Comparison of ENCODE assay signal across 11 cellular contexts in the genomic region with DNA sequence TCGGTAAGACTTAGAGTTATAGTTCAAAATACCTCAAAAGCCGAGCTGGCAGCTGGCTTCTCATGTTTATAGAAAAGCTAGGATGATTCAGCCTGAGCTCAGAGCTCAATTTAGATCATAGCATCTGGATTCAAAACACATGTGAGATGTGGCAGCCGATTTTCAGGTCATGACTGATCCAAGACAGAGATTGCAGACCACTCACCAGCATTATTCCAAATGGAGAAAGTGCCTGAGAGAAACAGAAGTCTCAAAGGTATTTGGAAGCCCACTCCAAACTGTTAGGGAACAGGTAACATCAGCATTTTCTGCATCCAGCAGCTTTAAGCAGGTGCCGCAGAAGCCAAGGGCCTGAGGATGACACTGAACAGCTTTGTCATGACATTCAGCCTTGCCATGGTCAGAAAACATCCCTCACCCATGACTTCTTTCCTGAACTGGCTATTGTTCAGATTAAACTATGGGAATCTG.
A peak's percentile ranks its signal among the peaks of the same experiment; 100 is the strongest.
DNase-seq lines count a peak whose midpoint lies in the region; ATAC-seq and TF ChIP-seq lines count a peak whose summit lies in the region.
"Had no signal": no experiment of that assay in that cellular context is flagged by ENCODE, and none has a peak within 500 bp of the region (broad histone marks: within the 10 kb centered on the region; RNA-seq: fewer than 3 reads in every experiment).

No MANE protein-coding gene starts in this region.

- H3K4me3 ChIP-seq in hepatocyte = no peak overlapping the region
- H3K4me3 ChIP-seq in MM.1S (ENCODE audit: low read length) = no peak overlapping the region
- H3K4me3 ChIP-seq: PC-9 had no signal

- no peak overlapping the region for H3K9ac ChIP-seq in MM.1S (ENCODE audit: low read length)

- WGBS in hepatocyte (ENCODE audit: low lambda C conversion rate, missing lambda C conversion rate) = 49% methylated on average over 4 of the region's 4 CpGs

- H3K4me1 ChIP-seq in hepatocyte (ENCODE audit: insufficient read depth) (peaks cover 23% of the 10 kb centered on the region), MM.1S (ENCODE audit: low read length) (peaks cover 17% of the 10 kb centered on the region)

- no peaks in the 10 kb centered on the region for H3K9me3 ChIP-seq in hepatocyte (ENCODE audit: low read depth)
- H3K9me3 ChIP-seq in MM.1S (replicated peaks; ENCODE audit: insufficient read depth, low read length) = no peaks in the 10 kb centered on the region

- no peaks in the 10 kb centered on the region for H3K27me3 ChIP-seq in hepatocyte
- no peaks in the 10 kb centered on the region for H3K27me3 ChIP-seq in MM.1S (replicated peaks; ENCODE audit: insufficient read depth, low read length)

- intact Hi-C loops in activated T-helper 2 cell treated with anti-CD3 and anti-CD28 coated beads, Interferon-gamma antibody, Interleukin-2, Interleukin-4, amounts not matched to agents 10 μg/mL and 5 μg/mL and 100 μg/mL, durations not matched to agents 14 hours and 24 hours and 36 hours (cut with micrococcal nuclease) = loop anchor here (1.0 to 5.0 kb wide), 6 partner anchors 24 to 273 kb away; no protein-coding TSS in a partner anchor

- H3K4me2 ChIP-seq in hepatocyte (peak overlapping the region; percentile 50), MM.1S (ENCODE audit: low read depth, low read length) (no peak overlapping the region)
- H3K4me2 ChIP-seq: PC-9 had no signal

- CTCF ChIA-PET in activated naive CD4-positive, alpha-beta T cell treated with anti-CD3 and anti-CD28 coated beads, Interleukin-2, amount 10 ng/mL, durations not matched to agents 7 days and 5 days (lab: Charles Lee) = interaction anchor here (1.2 to 1.4 kb wide), 2 partner anchors 24 to 254 kb away, joined by 3 to 6 read pairs; no protein-coding TSS in a partner anchor

- H3K4me1 Mint-ChIP-seq in activated naive CD4-positive, alpha-beta T cell treated with anti-CD3 and anti-CD28 coated beads, Interleukin-2, amount 10 ng/mL, durations not matched to agents 7 days and 5 days = peaks cover 72% of the 10 kb centered on the region
- peaks cover 63% of the 10 kb centered on the region for H3K4me1 Mint-ChIP-seq in activated T-helper 2 cell treated with anti-CD3 and anti-CD28 coated beads, Interferon-gamma antibody, Interleukin-2, Interleukin-4, amounts not matched to agents 10 μg/mL and 5 μg/mL and 100 μg/mL, durations not matched to agents 14 hours and 24 hours and 36 hours (ENCODE audit: low read depth)

- H3F3A ChIP-seq in MM.1S (ENCODE audit: insufficient read depth, low read length) = peaks cover 11% of the 10 kb centered on the region; the same call in 1 of the 2 replicates

- DNase-seq in activated naive CD4-positive, alpha-beta T cell treated with anti-CD3 and anti-CD28 coated beads, Interleukin-2, amount 10 ng/mL, durations not matched to agents 7 days and 5 days = no peak
- DNase-seq in activated naive CD4-positive, alpha-beta T cell (lab: John Stamatoyannopoulos, UW) = no peak
- DNase-seq in activated T-helper 2 cell treated with anti-CD3 and anti-CD28 coated beads, Interferon-gamma antibody, Interleukin-2, Interleukin-4, amounts not matched to agents 10 μg/mL and 5 μg/mL and 100 μg/mL, durations not matched to agents 14 hours and 24 hours and 36 hours (ENCODE audit: low spot score) = no peak
- DNase-seq in hepatocyte (ENCODE audit: low spot score) (no peak), stromal cell of bone marrow (ENCODE audit: low read depth) (peak; percentile 77), NCI-H187 (lab: John Stamatoyannopoulos, UW) (no peak), MM.1S (no peak)
- DNase-seq: Calu3, MV-4-11, PC-9 had no signal

- no peak overlapping the region for H3K4me3 Mint-ChIP-seq in activated naive CD4-positive, alpha-beta T cell treated with anti-CD3 and anti-CD28 coated beads, Interleukin-2, amount 10 ng/mL, durations not matched to agents 7 days and 5 days
- no peak overlapping the region for H3K4me3 Mint-ChIP-seq in activated T-helper 2 cell treated with anti-CD3 and anti-CD28 coated beads, Interferon-gamma antibody, Interleukin-2, Interleukin-4, amounts not matched to agents 10 μg/mL and 5 μg/mL and 100 μg/mL, durations not matched to agents 14 hours and 24 hours and 36 hours (ENCODE audit: low read depth)

- peaks cover 23% of the 10 kb centered on the region for H3K9me3 Mint-ChIP-seq in activated naive CD4-positive, alpha-beta T cell treated with anti-CD3 and anti-CD28 coated beads, Interleukin-2, amount 10 ng/mL, durations not matched to agents 7 days and 5 days
- peaks cover 19% of the 10 kb centered on the region for H3K9me3 Mint-ChIP-seq in activated T-helper 2 cell treated with anti-CD3 and anti-CD28 coated beads, Interferon-gamma antibody, Interleukin-2, Interleukin-4, amounts not matched to agents 10 μg/mL and 5 μg/mL and 100 μg/mL, durations not matched to agents 14 hours and 24 hours and 36 hours

- peaks cover 61% of the 10 kb centered on the region for H3K36me3 Mint-ChIP-seq in activated naive CD4-positive, alpha-beta T cell treated with anti-CD3 and anti-CD28 coated beads, Interleukin-2, amount 10 ng/mL, durations not matched to agents 7 days and 5 days
- peaks cover 63% of the 10 kb centered on the region for H3K36me3 Mint-ChIP-seq in activated T-helper 2 cell treated with anti-CD3 and anti-CD28 coated beads, Interferon-gamma antibody, Interleukin-2, Interleukin-4, amounts not matched to agents 10 μg/mL and 5 μg/mL and 100 μg/mL, durations not matched to agents 14 hours and 24 hours and 36 hours (ENCODE audit: low read depth)

- H3K36me3 ChIP-seq in hepatocyte (replicated peaks; ENCODE audit: insufficient read depth, low read depth) (no peaks in the 10 kb centered on the region), MM.1S (replicated peaks; ENCODE audit: insufficient read depth, low read length) (no peaks in the 10 kb centered on the region)

- H4K20me1 ChIP-seq in hepatocyte (ENCODE audit: insufficient read depth, poor library complexity, severe bottlenecking) (no peaks in the 10 kb centered on the region), MM.1S (ENCODE audit: insufficient read depth, low read length) (no peaks in the 10 kb centered on the region)

- H3K27ac ChIP-seq in hepatocyte (peak overlapping the region; percentile 29), MM.1S (ENCODE audit: low read length) (no peak overlapping the region)
- H3K27ac ChIP-seq: PC-9 had no signal

- H3K9me2 ChIP-seq in hepatocyte (replicated peaks; ENCODE audit: insufficient read depth) (no peaks in the 10 kb centered on the region), MM.1S (replicated peaks; ENCODE audit: insufficient read depth, low read length) (no peaks in the 10 kb centered on the region)

- H2AFZ ChIP-seq in hepatocyte (no peak overlapping the region), MM.1S (ENCODE audit: low read length) (no peak overlapping the region)
- H2AFZ ChIP-seq: PC-9 had no signal

- no peak for ATAC-seq in HG02763 (IDR thresholded peaks at IDR 0.05; ENCODE audit: unreplicated experiment)

- H3K27me3 Mint-ChIP-seq in activated naive CD4-positive, alpha-beta T cell treated with anti-CD3 and anti-CD28 coated beads, Interleukin-2, amount 10 ng/mL, durations not matched to agents 7 days and 5 days = no peaks in the 10 kb centered on the region
- H3K27me3 Mint-ChIP-seq in activated T-helper 2 cell treated with anti-CD3 and anti-CD28 coated beads, Interferon-gamma antibody, Interleukin-2, Interleukin-4, amounts not matched to agents 10 μg/mL and 5 μg/mL and 100 μg/mL, durations not matched to agents 14 hours and 24 hours and 36 hours (ENCODE audit: low read depth) = no peaks in the 10 kb centered on the region

- peak overlapping the region; percentile 62 for H3K27ac Mint-ChIP-seq in activated naive CD4-positive, alpha-beta T cell treated with anti-CD3 and anti-CD28 coated beads, Interleukin-2, amount 10 ng/mL, durations not matched to agents 7 days and 5 days
- peak overlapping the region; percentile 43 for H3K27ac Mint-ChIP-seq in activated T-helper 2 cell treated with anti-CD3 and anti-CD28 coated beads, Interferon-gamma antibody, Interleukin-2, Interleukin-4, amounts not matched to agents 10 μg/mL and 5 μg/mL and 100 μg/mL, durations not matched to agents 14 hours and 24 hours and 36 hours

- no peak for TF ChIP-seq CTCF in hepatocyte (IDR thresholded peaks at IDR 0.05; ENCODE audit: poor library complexity)
- no peak for TF ChIP-seq CTCF in MM.1S (IDR thresholded peaks at IDR 0.05; ENCODE audit: low read length)

- H3K79me2 ChIP-seq in hepatocyte (no peaks in the 10 kb centered on the region), MM.1S (ENCODE audit: low read length) (no peaks in the 10 kb centered on the region)
